ENCODE assay signal across 15 cellular contexts in genomic region chr1:29697391-29697780, GRCh38.
"Had no signal": no experiment of that assay in that cellular context is flagged by ENCODE, and none has a peak within 500 bp of the region (broad histone marks: within the 10 kb centered on the region; RNA-seq: fewer than 3 reads in every experiment).

No MANE protein-coding gene starts in this region.

- H3K9me3 ChIP-seq: ascending aorta had no signal

- H3K27ac ChIP-seq: ascending aorta, body of pancreas had no signal

- DNase-seq: activated CD4-positive, alpha-beta T cell treated with anti-CD3 and anti-CD28 coated beads, Interleukin-2, amount 50 U/mL, for 4 hours; activated CD8-positive, alpha-beta memory T cell treated with anti-CD3 and anti-CD28 coated beads, Interleukin-2, amount 50 U/mL, for 48 hours; activated CD8-positive, alpha-beta T cell treated with anti-CD3 and anti-CD28 coated beads, Interleukin-2, amount 10 ng/mL, durations not matched to agents 7 days and 5 days; activated naive CD4-positive, alpha-beta T cell treated with Interleukin-2 at 50 U/mL for 16 hours; activated naive CD8-positive, alpha-beta T cell treated with anti-CD3 and anti-CD28 coated beads, Interleukin-2, amount 50 U/mL, for 24 hours; activated T-cell treated with anti-CD3 and anti-CD28 coated beads, Interleukin-2, amount 50 U/mL, for 1 hour; MM.1S; NCI-H1105; NCI-H1436 treated with DMSO at 0.1 percent for 48 hours; NCI-H2081; SHP77 treated with DMSO at 0.1 percent for 48 hours had no signal

- H3K36me3 ChIP-seq: ascending aorta had no signal

- FAIRE-seq: RCC 7860 had no signal

- H3K4me3 ChIP-seq: ascending aorta, body of pancreas had no signal

- ATAC-seq: activated CD4-positive, CD25-positive, alpha-beta regulatory T cell treated with anti-CD3 and anti-CD28 coated beads, Interleukin-2, amount 50 U/mL, for 24 hours; activated CD8-positive, alpha-beta T cell treated with anti-CD3 and anti-CD28 coated beads, Interleukin-2, amount 10 ng/mL, durations not matched to agents 7 days and 5 days; body of pancreas had no signal

- H3K27me3 ChIP-seq: ascending aorta, body of pancreas had no signal

- H3K4me1 ChIP-seq: ascending aorta, body of pancreas had no signal
